In the genomic region with DNA sequence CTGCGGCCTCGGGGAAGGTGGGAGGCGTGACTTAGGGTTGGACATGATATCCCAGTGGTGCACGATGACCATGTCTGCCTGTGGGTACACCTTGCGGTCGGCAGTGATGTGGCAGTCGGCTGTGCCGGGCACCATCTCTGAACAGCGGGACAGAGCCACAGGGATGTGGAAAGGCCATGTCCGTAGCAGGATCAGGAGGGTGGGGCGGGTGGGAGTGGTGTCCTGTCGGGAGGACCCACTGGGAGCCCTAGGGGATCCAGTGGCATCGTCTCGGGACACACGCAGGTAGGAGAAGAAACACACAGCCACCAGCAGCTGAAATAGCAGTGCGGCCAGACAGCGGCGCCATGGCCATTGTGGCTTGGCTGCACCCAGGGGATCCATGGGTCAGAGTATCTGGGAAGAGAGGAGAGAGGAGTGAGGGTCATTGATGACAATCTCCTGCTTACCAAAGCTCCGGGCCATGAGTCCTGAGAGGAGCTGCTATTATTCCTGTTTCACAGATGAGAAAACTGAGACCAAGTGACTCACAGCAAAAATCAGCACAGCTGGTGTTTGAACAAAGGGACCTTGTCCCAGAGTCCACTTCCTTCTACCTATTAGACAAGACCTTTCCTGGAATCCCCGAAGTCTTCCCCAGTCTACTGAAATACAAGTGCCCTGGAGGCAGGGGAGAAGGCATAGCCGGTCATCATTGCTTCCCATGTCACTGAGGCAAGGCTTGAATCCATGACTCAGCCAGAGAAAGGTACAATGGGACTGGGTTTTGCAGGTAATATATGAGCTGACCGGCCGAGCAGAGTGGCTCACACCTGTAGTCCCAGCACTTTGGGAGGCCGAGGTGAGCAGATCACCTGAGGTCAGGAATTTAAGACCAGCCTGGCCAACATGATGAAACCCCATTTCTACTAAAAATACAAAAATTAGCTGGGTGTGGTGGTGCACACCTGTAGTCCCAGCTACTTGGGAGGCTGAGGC, we compare ENCODE assay signal across 21 cellular contexts. TPM values are rescaled to one million over a fixed set of nuclear protein-coding genes. Genes with fewer than 3 reads are reported as not detected.
"Had no signal": no experiment of that assay in that cellular context is flagged by ENCODE, and none has a peak within 500 bp of the region (broad histone marks: within the 10 kb centered on the region; RNA-seq: fewer than 3 reads in every experiment).

No MANE protein-coding gene starts in this region.

- H3K4me2 ChIP-seq: neural progenitor cell had no signal

- ATAC-seq: heart left ventricle; left lobe of liver; naive thymus-derived CD8-positive, alpha-beta T cell; pancreas; stimulated activated effector memory CD8-positive, alpha-beta T cell treated with anti-CD3 and anti-CD28 coated beads, Interleukin-12 subunit alpha, Interleukin-12 subunit beta, amount 100 ng/mL, for 72 hours had no signal

- H3K36me3 ChIP-seq: heart left ventricle, neural progenitor cell, pancreas, thoracic aorta had no signal

- H3K4me3 ChIP-seq: dorsolateral prefrontal cortex, heart left ventricle, neural progenitor cell, pancreas, thoracic aorta had no signal

- H3K9ac ChIP-seq: neural progenitor cell had no signal

- H3K4me1 ChIP-seq: heart left ventricle, neural progenitor cell, pancreas had no signal

- H3K27me3 ChIP-seq: dorsolateral prefrontal cortex, heart left ventricle, neural progenitor cell, pancreas had no signal

- H2AFZ ChIP-seq: neural progenitor cell had no signal

- H3K9me3 ChIP-seq: heart left ventricle, pancreas, thoracic aorta had no signal

- DNase-seq: cortex of kidney; dorsolateral prefrontal cortex; effector CD8-positive, alpha-beta T cell; heart left ventricle; hippocampal formation; kidney glomerular epithelial cell; mammary epithelial cell; naive thymus-derived CD8-positive, alpha-beta T cell; nucleus accumbens; pancreas; right cardiac atrium; stimulated activated CD4-positive, alpha-beta T cell treated with anti-CD3 and anti-CD28 coated beads, Interleukin-4, amount 100 ng/mL, for 1 hour; stimulated activated CD8-positive, alpha-beta memory T cell treated with anti-CD3 and anti-CD28 coated beads, Interleukin-4, amount 100 ng/mL, for 48 hours; trophoblast cell had no signal

- H3K27ac ChIP-seq: dorsolateral prefrontal cortex, heart left ventricle, neural progenitor cell, pancreas, thoracic aorta had no signal

RNA-seq across cellular contexts. Expression of a gene that starts 5.2 kb away (rescaled TPM):
- polyA plus RNA-seq: fibroblast of lung; heart left ventricle; mammary epithelial cell; naive thymus-derived CD8-positive, alpha-beta T cell; right cardiac atrium had no signal

RNA-seq across cellular contexts. Expression of a gene that starts 6.5 kb away (rescaled TPM):
- polyA plus RNA-seq: fibroblast of lung; naive thymus-derived CD8-positive, alpha-beta T cell; right cardiac atrium had no signal

RNA-seq across cellular contexts. Expression of a gene that starts 25.6 kb away (rescaled TPM):
- polyA plus RNA-seq: esophagus, fibroblast of lung, heart left ventricle, mammary epithelial cell, pancreas, right cardiac atrium, urinary bladder had no signal

RNA-seq across cellular contexts. Expression of a gene that starts 39.9 kb away (rescaled TPM):
- polyA plus RNA-seq: mammary epithelial cell had no signal
